ENCODE assay signal across 8 cellular contexts in genomic region chr12:49763006-49763591, GRCh38. TPM values are rescaled to one million over a fixed set of nuclear protein-coding genes. Genes with fewer than 3 reads are reported as not detected.
DNase-seq lines count a peak whose midpoint lies in the region; ATAC-seq and TF ChIP-seq lines count a peak whose summit lies in the region.

No MANE protein-coding gene starts in this region.

- intact Hi-C loops in right lobe of liver (cut with DNase I): no loop called here

- DNase-seq in ELF-1 (ENCODE audit: low read depth, low spot score): peak; percentile 82
- DNase-seq in activated CD4-positive, alpha-beta T cell treated with anti-CD3 and anti-CD28 coated beads for 1 hour: peak; percentile 61
- DNase-seq in central memory CD4-positive, alpha-beta T cell: peak; percentile 72
- peak; percentile 51 to 69 (median 68) for DNase-seq in right lobe of liver
- DNase-seq in stimulated activated CD4-positive, alpha-beta T cell treated with anti-CD3 and anti-CD28 coated beads, TNF-alpha, amount 100 ng/mL, for 4 hours (ENCODE audit: low read depth in 3 of 3): peak; percentile 55 to 60 (median 60)

- TF ChIP-seq CTCF in LNCAP (IDR thresholded peaks at IDR 0.05): peak; percentile 78
- TF ChIP-seq CTCF in right lobe of liver (IDR thresholded peaks at IDR 0.05): peak; percentile 38 to 69 (median 59)

- 34% methylated on average over 8 of the region's 8 CpGs for WGBS in right lobe of liver (ENCODE audit: insufficient coverage, low coverage, low lambda C conversion rate, missing lambda C conversion rate)

- H3K4me1 ChIP-seq in right lobe of liver: no peaks in the 10 kb centered on the region

- TF ChIP-seq POLR2A in right lobe of liver (IDR thresholded peaks at IDR 0.05): no peak

- no peaks in the 10 kb centered on the region for H3K9me3 ChIP-seq in right lobe of liver

- no peak overlapping the region for H3K27ac ChIP-seq in right lobe of liver

- no peak overlapping the region for H3K4me3 ChIP-seq in right lobe of liver

- H3K36me3 ChIP-seq in right lobe of liver: peaks cover 27 to 74% (median 50%) of the 10 kb centered on the region in 4 donors

- no peaks in the 10 kb centered on the region for H3K27me3 ChIP-seq in right lobe of liver

- ATAC-seq in right lobe of liver (peak; percentile 58 to 73 (median 66)), GM21717 (IDR thresholded peaks at IDR 0.05; ENCODE audit: unreplicated experiment) (no peak), GM19467 (IDR thresholded peaks at IDR 0.05; ENCODE audit: unreplicated experiment) (no peak)

RNA-seq across cellular contexts. Expression of gene TMBIM6, which starts 21.7 kb away (rescaled TPM):
- total RNA-seq in right lobe of liver: 1,000 to 10,000 TPM in 3 of 6 experiments, 100 to 1,000 TPM in 3; 538 to 1,268 (median 937) TPM

RNA-seq across cellular contexts. Expression of gene FMNL3, which starts 55.9 kb away (rescaled TPM):
- 1 to 10 TPM; 2.1 to 4.9 (median 2.9) TPM for total RNA-seq in right lobe of liver

Comparison
In these comparisons a context has a peak if more than half of its experiments do, and no peak if none do; other contexts are left out.
1. ATAC-seq: peak in right lobe of liver (4 of 4); none in GM21717 (single experiment) and GM19467 (single experiment).
2. Peak in every context shown above with its lines, with median percentiles within 50 percentile points of each other: DNase-seq.